Comparison of ENCODE assay signal across 1 cellular context in genomic region chr7:155807805-155808550, GRCh38.
TF ChIP-seq lines count a peak whose summit lies in the region.

No MANE protein-coding gene starts in this region.

TF ChIP-seq in HepG2, 621 proteins besides CTCF, POLR2A, EP300 and RAD21 (continued from another document and continues in another):
- TF ChIP-seq ZNF770 (CRISPR knock-in tag; IDR thresholded peaks at IDR 0.05) (peak; percentile 18), ZNF589 (CRISPR knock-in tag; conservative IDR thresholded peaks at IDR 0.05) (no peak), MED8 (CRISPR knock-in tag; IDR thresholded peaks at IDR 0.05; ENCODE audit: insufficient replicate concordance) (no peak), ZNF549 (CRISPR knock-in tag; IDR thresholded peaks at IDR 0.05) (no peak), ZNF691 (CRISPR knock-in tag; IDR thresholded peaks at IDR 0.05; ENCODE audit: borderline replicate concordance, low read depth) (no peak; the same call in 1 of the 2 replicates), THAP11 (CRISPR knock-in tag; IDR thresholded peaks at IDR 0.05) (0 out of 2 replicates have a peak, but pooled peaks have one; percentile 31), NFRKB (IDR thresholded peaks at IDR 0.05) (no peak), ZFP36L1 (CRISPR knock-in tag; IDR thresholded peaks at IDR 0.05) (no peak), SATB2 (CRISPR knock-in tag; IDR thresholded peaks at IDR 0.05) (no peak), HINFP (CRISPR knock-in tag; IDR thresholded peaks at IDR 0.05; ENCODE audit: low read depth) (no peak), TBL1XR1 (IDR thresholded peaks at IDR 0.05; ENCODE audit: borderline replicate concordance, low read length, partially characterized antibody) (no peak), BRD4 (CRISPR knock-in tag; IDR thresholded peaks at IDR 0.05) (no peak), GFI1 (CRISPR knock-in tag; IDR thresholded peaks at IDR 0.05; ENCODE audit: borderline replicate concordance) (no peak), POGZ (CRISPR knock-in tag; IDR thresholded peaks at IDR 0.05) (peak; percentile 35; the same call in 1 of the 2 replicates), CHD4 (IDR thresholded peaks at IDR 0.05; ENCODE audit: borderline replicate concordance, low read length) (peak; percentile 75; the same call in 1 of the 2 replicates), KDM3A (CRISPR knock-in tag; IDR thresholded peaks at IDR 0.05; ENCODE audit: low read depth) (no peak), HNRNPUL1 (IDR thresholded peaks at IDR 0.05; ENCODE audit: low read depth, low read length) (no peak), TOE1 (CRISPR knock-in tag; IDR thresholded peaks at IDR 0.05) (no peak), REL (CRISPR knock-in tag; conservative IDR thresholded peaks at IDR 0.05) (no peak), SIN3A (IDR thresholded peaks at IDR 0.05; ENCODE audit: borderline replicate concordance, low read depth, low read length) (no peak), ZNF343 (CRISPR knock-in tag; IDR thresholded peaks at IDR 0.05) (no peak), ZNF513 (CRISPR knock-in tag; conservative IDR thresholded peaks at IDR 0.05) (no peak), SP140L (CRISPR knock-in tag; IDR thresholded peaks at IDR 0.05; ENCODE audit: borderline replicate concordance) (no peak), IRF9 (CRISPR knock-in tag; IDR thresholded peaks at IDR 0.05; ENCODE audit: borderline replicate concordance) (peak; percentile 8; the same call in 1 of the 2 replicates), KDM1A (CRISPR knock-in tag; IDR thresholded peaks at IDR 0.05) (no peak), ZNF713 (CRISPR knock-in tag; IDR thresholded peaks at IDR 0.05) (no peak), SP1 (IDR thresholded peaks at IDR 0.05) (no peak), SP1 (CRISPR knock-in tag; IDR thresholded peaks at IDR 0.05) (no peak), ZKSCAN1 (IDR thresholded peaks at IDR 0.05; ENCODE audit: low read length) (0 out of 2 replicates have a peak, but pooled peaks have one; percentile 11), ZNF510 (CRISPR knock-in tag; IDR thresholded peaks at IDR 0.05; ENCODE audit: low read depth) (no peak), GTF2F1 (IDR thresholded peaks at IDR 0.05; ENCODE audit: low read length) (no peak), ZNF83 (CRISPR knock-in tag; IDR thresholded peaks at IDR 0.05; ENCODE audit: borderline replicate concordance) (no peak), ARNT2 (CRISPR knock-in tag; IDR thresholded peaks at IDR 0.05; ENCODE audit: low read depth) (no peak; the same call in 1 of the 2 replicates)
- TF ChIP-seq, protein P1, sequence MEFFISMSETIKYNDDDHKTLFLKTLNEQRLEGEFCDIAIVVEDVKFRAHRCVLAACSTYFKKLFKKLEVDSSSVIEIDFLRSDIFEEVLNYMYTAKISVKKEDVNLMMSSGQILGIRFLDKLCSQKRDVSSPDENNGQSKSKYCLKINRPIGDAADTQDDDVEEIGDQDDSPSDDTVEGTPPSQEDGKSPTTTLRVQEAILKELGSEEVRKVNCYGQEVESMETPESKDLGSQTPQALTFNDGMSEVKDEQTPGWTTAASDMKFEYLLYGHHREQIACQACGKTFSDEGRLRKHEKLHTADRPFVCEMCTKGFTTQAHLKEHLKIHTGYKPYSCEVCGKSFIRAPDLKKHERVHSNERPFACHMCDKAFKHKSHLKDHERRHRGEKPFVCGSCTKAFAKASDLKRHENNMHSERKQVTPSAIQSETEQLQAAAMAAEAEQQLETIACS (CRISPR knock-in tag; IDR thresholded peaks at IDR 0.05), result no peak
- TF ChIP-seq, protein P2, sequence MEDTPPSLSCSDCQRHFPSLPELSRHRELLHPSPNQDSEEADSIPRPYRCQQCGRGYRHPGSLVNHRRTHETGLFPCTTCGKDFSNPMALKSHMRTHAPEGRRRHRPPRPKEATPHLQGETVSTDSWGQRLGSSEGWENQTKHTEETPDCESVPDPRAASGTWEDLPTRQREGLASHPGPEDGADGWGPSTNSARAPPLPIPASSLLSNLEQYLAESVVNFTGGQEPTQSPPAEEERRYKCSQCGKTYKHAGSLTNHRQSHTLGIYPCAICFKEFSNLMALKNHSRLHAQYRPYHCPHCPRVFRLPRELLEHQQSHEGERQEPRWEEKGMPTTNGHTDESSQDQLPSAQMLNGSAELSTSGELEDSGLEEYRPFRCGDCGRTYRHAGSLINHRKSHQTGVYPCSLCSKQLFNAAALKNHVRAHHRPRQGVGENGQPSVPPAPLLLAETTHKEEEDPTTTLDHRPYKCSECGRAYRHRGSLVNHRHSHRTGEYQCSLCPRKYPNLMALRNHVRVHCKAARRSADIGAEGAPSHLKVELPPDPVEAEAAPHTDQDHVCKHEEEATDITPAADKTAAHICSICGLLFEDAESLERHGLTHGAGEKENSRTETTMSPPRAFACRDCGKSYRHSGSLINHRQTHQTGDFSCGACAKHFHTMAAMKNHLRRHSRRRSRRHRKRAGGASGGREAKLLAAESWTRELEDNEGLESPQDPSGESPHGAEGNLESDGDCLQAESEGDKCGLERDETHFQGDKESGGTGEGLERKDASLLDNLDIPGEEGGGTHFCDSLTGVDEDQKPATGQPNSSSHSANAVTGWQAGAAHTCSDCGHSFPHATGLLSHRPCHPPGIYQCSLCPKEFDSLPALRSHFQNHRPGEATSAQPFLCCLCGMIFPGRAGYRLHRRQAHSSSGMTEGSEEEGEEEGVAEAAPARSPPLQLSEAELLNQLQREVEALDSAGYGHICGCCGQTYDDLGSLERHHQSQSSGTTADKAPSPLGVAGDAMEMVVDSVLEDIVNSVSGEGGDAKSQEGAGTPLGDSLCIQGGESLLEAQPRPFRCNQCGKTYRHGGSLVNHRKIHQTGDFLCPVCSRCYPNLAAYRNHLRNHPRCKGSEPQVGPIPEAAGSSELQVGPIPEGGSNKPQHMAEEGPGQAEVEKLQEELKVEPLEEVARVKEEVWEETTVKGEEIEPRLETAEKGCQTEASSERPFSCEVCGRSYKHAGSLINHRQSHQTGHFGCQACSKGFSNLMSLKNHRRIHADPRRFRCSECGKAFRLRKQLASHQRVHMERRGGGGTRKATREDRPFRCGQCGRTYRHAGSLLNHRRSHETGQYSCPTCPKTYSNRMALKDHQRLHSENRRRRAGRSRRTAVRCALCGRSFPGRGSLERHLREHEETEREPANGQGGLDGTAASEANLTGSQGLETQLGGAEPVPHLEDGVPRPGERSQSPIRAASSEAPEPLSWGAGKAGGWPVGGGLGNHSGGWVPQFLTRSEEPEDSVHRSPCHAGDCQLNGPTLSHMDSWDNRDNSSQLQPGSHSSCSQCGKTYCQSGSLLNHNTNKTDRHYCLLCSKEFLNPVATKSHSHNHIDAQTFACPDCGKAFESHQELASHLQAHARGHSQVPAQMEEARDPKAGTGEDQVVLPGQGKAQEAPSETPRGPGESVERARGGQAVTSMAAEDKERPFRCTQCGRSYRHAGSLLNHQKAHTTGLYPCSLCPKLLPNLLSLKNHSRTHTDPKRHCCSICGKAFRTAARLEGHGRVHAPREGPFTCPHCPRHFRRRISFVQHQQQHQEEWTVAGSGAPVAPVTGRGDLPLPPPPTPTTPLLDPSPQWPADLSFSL (CRISPR knock-in tag; IDR thresholded peaks at IDR 0.05), result no peak
- TF ChIP-seq, protein P3, sequence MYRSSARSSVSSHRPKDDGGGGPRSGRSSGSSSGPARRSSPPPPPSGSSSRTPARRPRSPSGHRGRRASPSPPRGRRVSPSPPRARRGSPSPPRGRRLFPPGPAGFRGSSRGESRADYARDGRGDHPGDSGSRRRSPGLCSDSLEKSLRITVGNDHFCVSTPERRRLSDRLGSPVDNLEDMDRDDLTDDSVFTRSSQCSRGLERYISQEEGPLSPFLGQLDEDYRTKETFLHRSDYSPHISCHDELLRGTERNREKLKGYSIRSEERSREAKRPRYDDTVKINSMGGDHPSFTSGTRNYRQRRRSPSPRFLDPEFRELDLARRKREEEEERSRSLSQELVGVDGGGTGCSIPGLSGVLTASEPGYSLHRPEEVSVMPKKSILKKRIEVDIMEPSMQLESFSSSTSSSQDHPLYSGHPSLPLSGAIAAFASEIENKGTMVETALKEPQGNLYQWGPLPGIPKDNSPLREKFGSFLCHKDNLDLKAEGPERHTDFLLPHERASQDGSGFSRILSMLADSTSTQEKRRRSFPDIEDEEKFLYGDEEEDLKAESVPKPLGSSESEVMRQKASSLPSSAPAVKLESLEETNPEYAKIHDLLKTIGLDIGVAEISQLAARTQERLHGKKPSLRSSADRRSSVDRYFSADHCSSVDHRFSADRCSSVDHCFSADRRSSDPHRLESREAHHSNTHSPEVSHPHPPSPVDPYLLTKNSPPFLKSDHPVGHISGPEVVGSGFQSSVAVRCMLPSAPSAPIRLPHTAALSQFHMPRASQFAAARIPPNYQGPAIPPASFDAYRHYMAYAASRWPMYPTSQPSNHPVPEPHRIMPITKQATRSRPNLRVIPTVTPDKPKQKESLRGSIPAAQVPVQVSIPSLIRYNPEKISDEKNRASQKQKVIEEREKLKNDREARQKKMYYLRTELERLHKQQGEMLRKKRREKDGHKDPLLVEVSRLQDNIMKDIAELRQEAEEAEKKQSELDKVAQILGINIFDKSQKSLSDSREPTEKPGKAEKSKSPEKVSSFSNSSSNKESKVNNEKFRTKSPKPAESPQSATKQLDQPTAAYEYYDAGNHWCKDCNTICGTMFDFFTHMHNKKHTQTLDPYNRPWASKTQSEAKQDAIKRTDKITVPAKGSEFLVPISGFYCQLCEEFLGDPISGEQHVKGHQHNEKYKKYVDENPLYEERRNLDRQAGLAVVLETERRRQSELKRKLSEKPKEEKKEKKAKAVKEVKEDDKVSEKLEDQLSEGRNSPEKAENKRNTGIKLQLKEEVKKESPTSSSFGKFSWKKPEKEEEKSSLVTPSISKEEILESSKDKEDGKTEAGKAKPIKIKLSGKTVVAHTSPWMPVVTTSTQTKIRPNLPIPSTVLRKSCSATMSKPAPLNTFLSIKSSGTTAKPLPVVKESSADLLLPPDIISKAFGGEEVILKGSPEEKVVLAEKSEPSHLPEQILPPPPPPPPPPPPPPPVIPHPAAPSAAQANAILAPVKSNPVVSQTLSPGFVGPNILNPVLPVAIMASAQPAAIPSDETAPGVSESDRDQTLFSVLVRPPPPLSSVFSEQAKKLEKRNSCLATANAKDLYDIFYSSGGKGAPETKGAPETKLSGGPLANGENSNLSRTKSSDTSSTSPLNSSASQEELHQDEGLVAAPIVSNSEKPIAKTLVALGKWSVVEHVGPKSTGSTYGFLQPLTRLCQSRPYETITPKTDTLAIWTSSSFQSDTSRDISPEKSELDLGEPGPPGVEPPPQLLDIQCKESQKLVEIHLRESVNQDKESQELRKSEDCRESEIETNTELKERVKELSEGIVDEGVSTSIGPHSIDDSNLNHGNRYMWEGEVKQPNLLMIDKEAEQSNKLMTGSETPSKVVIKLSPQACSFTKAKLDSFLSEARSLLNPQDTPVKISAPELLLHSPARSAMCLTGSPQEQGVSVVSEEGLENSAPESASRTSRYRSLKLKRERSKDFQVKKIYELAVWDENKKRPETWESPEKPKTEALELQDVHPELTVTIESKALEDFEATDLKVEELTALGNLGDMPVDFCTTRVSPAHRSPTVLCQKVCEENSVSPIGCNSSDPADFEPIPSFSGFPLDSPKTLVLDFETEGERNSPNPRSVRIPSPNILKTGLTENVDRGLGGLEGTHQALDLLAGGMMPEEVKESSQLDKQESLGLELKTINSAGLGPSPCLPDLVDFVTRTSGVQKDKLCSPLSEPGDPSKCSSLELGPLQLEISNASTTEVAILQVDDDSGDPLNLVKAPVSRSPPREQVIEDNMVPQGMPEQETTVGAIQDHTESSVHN (CRISPR knock-in tag; IDR thresholded peaks at IDR 0.05), result no peak
